ENCODE assay signal across 9 cellular contexts in the genomic region with DNA sequence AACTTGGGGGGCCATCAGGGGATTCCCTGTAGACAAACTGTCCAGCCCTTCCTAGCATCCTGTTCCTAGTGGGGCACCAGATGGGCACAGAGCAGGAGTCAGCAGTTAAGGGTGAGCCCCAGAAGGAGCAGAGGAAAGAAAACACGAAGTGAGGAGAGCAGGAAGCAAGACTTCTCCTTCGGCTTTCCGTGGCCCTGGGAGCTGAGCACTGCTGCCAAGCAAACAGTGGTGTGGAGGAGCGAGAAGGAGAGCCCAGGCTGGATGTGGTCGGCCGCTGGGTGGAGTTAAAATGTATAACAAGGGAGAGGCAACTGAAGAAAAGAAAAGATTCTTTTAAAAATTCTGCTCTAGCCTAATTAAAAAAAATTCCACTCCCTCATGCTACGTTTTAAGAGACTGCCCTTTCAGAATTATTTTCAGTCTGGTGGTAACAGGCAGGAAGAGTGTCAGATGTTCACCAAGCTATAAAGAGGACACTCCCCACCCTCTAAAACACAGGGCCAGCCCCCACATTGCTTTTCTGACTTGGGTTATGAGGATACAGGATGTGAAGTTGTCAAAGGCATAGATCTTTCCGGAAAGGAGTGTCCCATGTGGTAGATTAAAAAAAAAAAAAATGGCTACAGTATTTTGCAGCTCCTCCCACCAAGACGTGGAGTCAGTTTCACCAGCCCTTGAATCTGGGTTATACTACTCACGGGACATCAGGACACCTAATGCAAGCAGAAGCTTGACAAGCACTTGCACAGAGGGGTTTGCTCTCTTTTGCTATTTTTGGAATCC.
DNase-seq lines count a peak whose midpoint lies in the region; ATAC-seq lines count a peak whose summit lies in the region.
"Had no signal": no experiment of that assay in that cellular context is flagged by ENCODE, and none has a peak within 500 bp of the region (broad histone marks: within the 10 kb centered on the region; RNA-seq: fewer than 3 reads in every experiment).

No MANE protein-coding gene starts in this region.

- peak overlapping the region; percentile 38 for H3K27ac Mint-ChIP-seq in activated CD4-positive, alpha-beta memory T cell treated with anti-CD3 and anti-CD28 coated beads for 36 hours

- peaks cover 4% of the 10 kb centered on the region for H3K9me3 Mint-ChIP-seq in activated CD4-positive, alpha-beta memory T cell treated with anti-CD3 and anti-CD28 coated beads for 36 hours

- H3K27me3 Mint-ChIP-seq in activated CD4-positive, alpha-beta memory T cell treated with anti-CD3 and anti-CD28 coated beads for 36 hours: no peaks in the 10 kb centered on the region

- ATAC-seq in GM19452 (IDR thresholded peaks at IDR 0.05; ENCODE audit: unreplicated experiment) (no peak), GM18907 (IDR thresholded peaks at IDR 0.05; ENCODE audit: unreplicated experiment) (no peak)

- DNase-seq in GM03348 (ENCODE audit: low spot score) (peak; percentile 54), cardiac septum (ENCODE audit: low spot score) (peak; percentile 77), putamen (ENCODE audit: low spot score) (peak; percentile 18), HK-2 (ENCODE audit: unreplicated experiment) (no peak), inferior parietal cortex (ENCODE audit: extremely low spot score) (no peak)
- DNase-seq in activated CD4-positive, alpha-beta memory T cell treated with anti-CD3 and anti-CD28 coated beads for 36 hours: no peak
- DNase-seq: NCI-H226 had no signal

- H3K4me1 Mint-ChIP-seq in activated CD4-positive, alpha-beta memory T cell treated with anti-CD3 and anti-CD28 coated beads for 36 hours (ENCODE audit: low read depth): peaks cover 2% of the 10 kb centered on the region

- no peak overlapping the region for H3K4me3 Mint-ChIP-seq in activated CD4-positive, alpha-beta memory T cell treated with anti-CD3 and anti-CD28 coated beads for 36 hours

- POLR2A ChIA-PET in activated CD4-positive, alpha-beta memory T cell treated with anti-CD3 and anti-CD28 coated beads for 36 hours (lab: Charles Lee): interaction anchor here (0.6 kb wide), 1 partner anchor 338 kb away, joined by 3 read pairs; no protein-coding TSS in a partner anchor

- CTCF ChIA-PET in activated CD4-positive, alpha-beta memory T cell treated with anti-CD3 and anti-CD28 coated beads for 36 hours (lab: Charles Lee): no interaction called here

- no peaks in the 10 kb centered on the region for H3K36me3 Mint-ChIP-seq in activated CD4-positive, alpha-beta memory T cell treated with anti-CD3 and anti-CD28 coated beads for 36 hours

- intact Hi-C loops in activated CD4-positive, alpha-beta memory T cell treated with anti-CD3 and anti-CD28 coated beads for 36 hours (cut with micrococcal nuclease): no loop called here
- intact Hi-C loops in cardiac septum (cut with DNase I): no loop called here

Comparison
In these comparisons a context has a peak if more than half of its experiments do, and no peak if none do; other contexts are left out.
1. DNase-seq: peak in GM03348 (single experiment), cardiac septum (single experiment) and putamen (single experiment); none in activated CD4-positive, alpha-beta memory T cell treated with anti-CD3 and anti-CD28 coated beads for 36 hours (single experiment), HK-2 (single experiment) and inferior parietal cortex (single experiment).